In the genomic region with DNA sequence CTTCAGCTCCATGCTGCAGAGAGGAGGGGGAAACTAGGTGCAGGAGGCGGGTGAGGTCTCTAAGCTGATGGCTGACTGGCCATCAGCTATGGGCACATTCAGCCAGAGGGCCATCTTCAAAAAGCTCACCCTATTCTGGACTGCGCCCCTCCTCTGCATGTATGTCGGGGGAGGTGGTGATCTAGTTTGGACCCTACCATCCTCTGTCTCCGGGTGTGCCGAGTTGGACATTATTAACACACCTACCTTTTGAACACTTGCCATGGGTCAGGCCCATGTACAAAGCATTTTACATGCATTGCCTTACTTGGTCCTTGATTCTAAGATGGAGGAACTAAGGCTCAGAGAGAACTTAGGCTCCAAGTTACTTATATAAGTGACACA, we compare ENCODE assay signal across 8 cellular contexts. TPM values are rescaled to one million over a fixed set of nuclear protein-coding genes. Genes with fewer than 3 reads are reported as not detected.
A peak's percentile ranks its signal among the peaks of the same experiment; 100 is the strongest.
DNase-seq lines count a peak whose midpoint lies in the region; ATAC-seq and TF ChIP-seq lines count a peak whose summit lies in the region.

No MANE protein-coding gene starts in this region.

- H3K36me3 Mint-ChIP-seq in T-helper 17 cell (ENCODE audit: low read depth) = peaks cover 2% of the 10 kb centered on the region

- H3K4me3 Mint-ChIP-seq in T-helper 17 cell = peak overlapping the region; percentile 96

- ATAC-seq in T-helper 17 cell = no peak
- ATAC-seq in HG02610 (IDR thresholded peaks at IDR 0.05; ENCODE audit: unreplicated experiment) = no peak
- no peak for ATAC-seq in HG03097 (IDR thresholded peaks at IDR 0.05; ENCODE audit: low FRiP score, unreplicated experiment)
- no peak for ATAC-seq in HG03469 (IDR thresholded peaks at IDR 0.05; ENCODE audit: unreplicated experiment)

- TF ChIP-seq CTCF in GM12875 (IDR thresholded peaks at IDR 0.05; ENCODE audit: borderline replicate concordance, insufficient read depth, low read depth, low read length) = no peak
- TF ChIP-seq CTCF in fibroblast of pulmonary artery (IDR thresholded peaks at IDR 0.05; ENCODE audit: low read length, missing control alignments) = no peak

- H3K4me3 ChIP-seq in GM12875 (ENCODE audit: low read depth, low read length) (peak overlapping the region; percentile 87), fibroblast of pulmonary artery (replicated peaks; ENCODE audit: low read depth, low read length) (peak overlapping the region; percentile 89), skeletal muscle cell (ENCODE audit: low read depth, low read length) (peak overlapping the region; percentile 94)

- H3K27ac Mint-ChIP-seq in T-helper 17 cell = peak overlapping the region; percentile 100

- H3K9me3 ChIP-seq in T-helper 17 cell (ENCODE audit: control insufficient read depth, low read length, poor library complexity, severe bottlenecking) = no peaks in the 10 kb centered on the region

- H3K27me3 Mint-ChIP-seq in T-helper 17 cell = no peaks in the 10 kb centered on the region

- DNase-seq in T-helper 17 cell (no peak), fibroblast of pulmonary artery (ENCODE audit: low read depth) (no peak), skeletal muscle cell (ENCODE audit: low read depth) (no peak)
- DNase-seq in stimulated activated CD4-positive, alpha-beta T cell treated with anti-CD3 and anti-CD28 coated beads, Interleukin-2, amount 100 ng/mL, for 48 hours = no peak

- H3K4me1 Mint-ChIP-seq in T-helper 17 cell = peaks cover 26% of the 10 kb centered on the region

RNA-seq across cellular contexts. Expression of a gene that starts 1.4 kb away (rescaled TPM):
- total RNA-seq in T-helper 17 cell = 100 to 1,000 TPM; 121 to 146 TPM

RNA-seq across cellular contexts. Expression of a gene that starts 3.0 kb away (rescaled TPM):
- total RNA-seq in T-helper 17 cell = 1 to 10 TPM; 3.7 to 3.8 TPM

RNA-seq across cellular contexts. Expression of a gene that starts 11.9 kb away (rescaled TPM):
- total RNA-seq in T-helper 17 cell = 1 to 10 TPM; 1.5 to 2.3 TPM

RNA-seq across cellular contexts. Expression of a gene that starts 38.3 kb away (rescaled TPM):
- 1 to 10 TPM; 1.7 to 4.9 TPM for total RNA-seq in T-helper 17 cell

RNA-seq across cellular contexts. Expression of a gene that starts 46.3 kb away (rescaled TPM):
- 10 to 100 TPM; 11.1 to 13.0 TPM for total RNA-seq in T-helper 17 cell
